In the genomic region with DNA sequence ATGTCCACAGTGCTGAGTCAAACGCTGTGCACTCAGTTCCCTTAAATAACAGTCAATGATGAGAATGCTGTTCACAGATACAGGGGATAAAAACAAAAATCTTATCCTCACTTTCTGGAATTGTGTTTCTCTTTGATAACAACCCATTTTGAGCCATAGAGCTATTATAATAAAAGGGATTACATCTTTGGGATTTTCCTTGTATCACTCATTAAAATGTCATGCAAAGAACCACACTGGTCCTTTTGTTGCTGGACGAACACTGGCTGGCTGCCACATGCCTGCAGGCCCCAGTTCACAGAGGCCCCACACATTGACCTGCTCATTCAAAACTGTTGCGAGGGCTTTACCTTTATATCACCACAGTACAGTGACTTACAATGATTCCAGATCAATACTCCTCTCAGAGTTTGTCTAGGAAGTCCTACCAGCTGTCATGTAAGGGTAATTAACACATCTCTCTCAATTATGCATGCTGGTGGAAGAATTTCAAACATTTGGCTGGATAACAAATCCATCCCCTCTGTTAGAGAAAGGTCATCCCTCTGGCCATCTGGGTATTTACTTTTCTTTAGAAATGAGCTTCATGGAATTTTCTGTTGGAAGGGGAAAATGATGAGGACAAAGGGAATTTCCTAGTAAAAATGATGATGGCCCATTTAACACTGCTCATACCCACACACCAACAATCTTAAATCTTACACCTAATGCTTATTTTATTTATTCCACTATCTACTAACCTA, we compare ENCODE assay signal across 10 cellular contexts.
DNase-seq lines count a peak whose midpoint lies in the region; ATAC-seq, FAIRE-seq and TF ChIP-seq lines count a peak whose summit lies in the region.
"Had no signal": no experiment of that assay in that cellular context is flagged by ENCODE, and none has a peak within 500 bp of the region (broad histone marks: within the 10 kb centered on the region; RNA-seq: fewer than 3 reads in every experiment).

No MANE protein-coding gene starts in this region.

- peaks cover 23% of the 10 kb centered on the region for H3K4me1 ChIP-seq in fibroblast of lung (ENCODE audit: control insufficient read depth, extremely low read depth, insufficient read depth, low read length)
- H3K4me1 ChIP-seq in neuron (ENCODE audit: insufficient read depth, low read length): peaks cover 35% of the 10 kb centered on the region

- H3K9me3 ChIP-seq in fibroblast of lung (ENCODE audit: control insufficient read depth, insufficient read depth, low read depth, low read length): no peaks in the 10 kb centered on the region
- H3K9me3 ChIP-seq in neuron (ENCODE audit: low read length): no peaks in the 10 kb centered on the region

- no peaks in the 10 kb centered on the region for H4K20me1 ChIP-seq in fibroblast of lung (ENCODE audit: control insufficient read depth, extremely low read depth, insufficient read depth, low read length)

- no peak for TF ChIP-seq POLR2A in GM12892 (IDR thresholded peaks at IDR 0.05; ENCODE audit: low read depth, low read length)

- in situ Hi-C loops in Caki2 (cut with HindIII; ENCODE audit: low pct_unique_long_range_greater_than_20kb, low sequenced_read_pairs): no loop called here

- H3K4me2 ChIP-seq in fibroblast of lung (ENCODE audit: extremely low read depth, insufficient read depth, low read length): peak overlapping the region; percentile 59

- H3K9ac ChIP-seq in fibroblast of lung (ENCODE audit: insufficient read depth, low read length): no peak overlapping the region

- no peak overlapping the region for H2AFZ ChIP-seq in fibroblast of lung (ENCODE audit: low read length)
- no peak overlapping the region for H2AFZ ChIP-seq in neuron (ENCODE audit: low read depth, low read length)

- FAIRE-seq in GM12892 (lab: Jason Lieb, UNC): no peak

- TF ChIP-seq CTCF in fibroblast of lung (conservative IDR thresholded peaks at IDR 0.05 in 1 of 2, IDR thresholded peaks at IDR 0.05 in 1 of 2; ENCODE audit: low read depth in 1 of 2, low read length in 2 of 2): no peak

- peak; percentile 87 for DNase-seq in Caki2 (ENCODE audit: low read depth)
- peak; percentile 89 for DNase-seq in SHP77 treated with DMSO at 0.1 percent for 48 hours (lab: John Stamatoyannopoulos, UW)
- DNase-seq in fibroblast of lung (ENCODE audit: low read depth in 2 of 2): peak; percentile 47 to 91
- no peak for DNase-seq in germinal center (ENCODE audit: low spot score)
- DNase-seq in GM12892 (ENCODE audit: insufficient read length): no peak
- no peak for DNase-seq in NCI-H2196 (lab: John Stamatoyannopoulos, UW; ENCODE audit: unreplicated experiment)
- DNase-seq: activated T-cell treated with anti-CD3 and anti-CD28 coated beads, Interleukin-2, amount 50 U/mL, for 1 hour had no signal

- H3K79me2 ChIP-seq in fibroblast of lung (ENCODE audit: control insufficient read depth, insufficient read depth, low read length): peaks cover 18% of the 10 kb centered on the region

- no peak for ATAC-seq in GM19452 (IDR thresholded peaks at IDR 0.05; ENCODE audit: unreplicated experiment)
- ATAC-seq: natural killer cell treated with Interleukin-12 subunit alpha and Interleukin-12 subunit beta and Interleukin-15 and Interleukin-18, amount 100 ng/mL, for 72 hours had no signal

- H3K27ac ChIP-seq in fibroblast of lung (ENCODE audit: insufficient read depth, low read length): peak overlapping the region; percentile 55

- no peaks in the 10 kb centered on the region for H3K36me3 ChIP-seq in fibroblast of lung (ENCODE audit: control insufficient read depth, insufficient read depth, low read length)
- no peaks in the 10 kb centered on the region for H3K36me3 ChIP-seq in neuron (ENCODE audit: insufficient read depth, low read length)

- H3K27me3 ChIP-seq in fibroblast of lung (ENCODE audit: control insufficient read depth, insufficient read depth, low read length): no peaks in the 10 kb centered on the region
- H3K27me3 ChIP-seq in neuron (ENCODE audit: insufficient read depth, low read length): no peaks in the 10 kb centered on the region

- H3K4me3 ChIP-seq in fibroblast of lung (replicated peaks in 1 of 4; ENCODE audit: control extremely low read depth in 1 of 4, insufficient read depth in 1 of 4, low read depth in 3 of 4, low read length in 4 of 4) (no peak overlapping the region), neuron (ENCODE audit: low read length) (peak overlapping the region; percentile 6)

Comparison
In these comparisons a context has a peak if more than half of its experiments do, and no peak if none do; other contexts are left out.
1. DNase-seq: peak in Caki2 (single experiment), SHP77 treated with DMSO at 0.1 percent for 48 hours (single experiment) and fibroblast of lung (2 of 2); none in germinal center (single experiment), GM12892 (single experiment) and NCI-H2196 (single experiment).